ENCODE assay signal across 6 cellular contexts in genomic region chrX:454514-454913, GRCh38.
A peak's percentile ranks its signal among the peaks of the same experiment; 100 is the strongest.
DNase-seq lines count a peak whose midpoint lies in the region; ATAC-seq, FAIRE-seq and TF ChIP-seq lines count a peak whose summit lies in the region.
"Not testable (repeated sequence)": the region's sequence is repeated elsewhere in the genome, so short reads cannot be mapped to it uniquely, and the experiment has no call there.

No MANE protein-coding gene starts in this region.

- 51% methylated on average over 7 of the region's 7 CpGs for WGBS in K562 (ENCODE audit: insufficient coverage, low coverage, missing lambda C conversion rate)
- 89 to 98% (median 96%) methylated on average over 7 of the region's 7 CpGs for WGBS in spleen, 5 donors

- not testable (repeated sequence) for H3K27me3 ChIP-seq in RWPE2 (ENCODE audit: insufficient read depth, poor library complexity, severe bottlenecking); K562 (ENCODE audit: control insufficient read depth in 2 of 2, insufficient read depth in 2 of 2, low read length in 2 of 2); spleen (replicated peaks in 1 of 7)

- not testable (repeated sequence) for TF ChIP-seq RAD21 in K562 (CRISPR knock-in tag; conservative IDR thresholded peaks at IDR 0.05 in 1 of 2, IDR thresholded peaks at IDR 0.05 in 1 of 2)

- BruUV-seq in K562 (replicated peaks; lab: Mats Ljungman, UMichigan), result not testable (repeated sequence)

- TF ChIP-seq EP300 in K562 (IDR thresholded peaks at IDR 0.05; ENCODE audit: low read length), result not testable (repeated sequence)

- H3K4me2 ChIP-seq in K562 (ENCODE audit: insufficient read depth, low read length), result not testable (repeated sequence)

- not testable (repeated sequence) for H3K9ac ChIP-seq in K562 (ENCODE audit: insufficient read depth in 1 of 2, low read depth in 2 of 2, low read length in 2 of 2)

- not testable (repeated sequence) for FAIRE-seq in K562 (lab: Jason Lieb, UNC)

- not testable (repeated sequence) for TF ChIP-seq POLR2A in K562 (conservative IDR thresholded peaks at IDR 0.05); spleen (IDR thresholded peaks at IDR 0.05)

- not testable (repeated sequence) for H2AFZ ChIP-seq in K562 (ENCODE audit: low read depth, low read length)

- not testable (repeated sequence) for ATAC-seq in RWPE2 (ENCODE audit: low read depth); K562

- H3K79me2 ChIP-seq in K562 (ENCODE audit: control insufficient read depth, insufficient read depth, low read length), result not testable (repeated sequence)

- TF ChIP-seq CTCF in HEK293 (tag by site-specific recombination; IDR thresholded peaks at IDR 0.05); RWPE2 (IDR thresholded peaks at IDR 0.05; ENCODE audit: poor library complexity, severe bottlenecking); K562 (IDR thresholded peaks at IDR 0.05 in 2 of 3, conservative IDR thresholded peaks at IDR 0.05 in 1 of 3; ENCODE audit: insufficient read depth in 2 of 3, low read depth in 1 of 3, low read length in 3 of 3); spleen (IDR thresholded peaks at IDR 0.05 in 8 of 11, conservative IDR thresholded peaks at IDR 0.05 in 3 of 11): not testable (repeated sequence)

- in situ Hi-C loops in K562 (cut with MboI), result not testable (repeated sequence)

- intact Hi-C loops in K562 (cut with micrococcal nuclease); cardiac septum (cut with DNase I); posterior vena cava (cut with DNase I); spleen (cut with DNase I; ENCODE audit: low total_unique reads): not testable (repeated sequence)

- not testable (repeated sequence) for H3K36me3 ChIP-seq in HEK293 (ENCODE audit: control insufficient read depth in 2 of 2, insufficient read depth in 1 of 2, low read length in 2 of 2); RWPE2 (ENCODE audit: low read depth); K562 (ENCODE audit: control insufficient read depth, insufficient read depth, low read length); spleen

- peak; percentile 13 for DNase-seq in RWPE2 (ENCODE audit: low spot score)
- DNase-seq in K562 (ENCODE audit: extremely low read depth in 1 of 4, low spot score in 3 of 4), result not testable (repeated sequence)
- DNase-seq in cardiac septum (ENCODE audit: low spot score), result peak; percentile 2
- DNase-seq in posterior vena cava (ENCODE audit: low spot score), result peak; percentile 1
- DNase-seq in spleen, result peak; percentile 3

- not testable (repeated sequence) for H3K9me1 ChIP-seq in K562 (ENCODE audit: control insufficient read depth, insufficient read depth, low read length)

- not testable (repeated sequence) for H3K4me1 ChIP-seq in HEK293 (ENCODE audit: control insufficient read depth, insufficient read depth, low read length); RWPE2 (ENCODE audit: insufficient read depth, poor library complexity, severe bottlenecking); K562 (replicated peaks in 1 of 2; ENCODE audit: control insufficient read depth in 2 of 2, insufficient read depth in 2 of 2, low read length in 2 of 2); spleen

- not testable (repeated sequence) for H3K4me3 ChIP-seq in HEK293 (ENCODE audit: low read depth, low read length); RWPE2 (ENCODE audit: severe bottlenecking); K562; spleen

- H3K27ac ChIP-seq in HEK293 (ENCODE audit: extremely low read depth, low read depth, low read length); RWPE2 (ENCODE audit: poor library complexity, severe bottlenecking); K562 (ENCODE audit: extremely low read depth, low read depth, low read length); spleen: not testable (repeated sequence)

- not testable (repeated sequence) for H3K9me3 ChIP-seq in HEK293 (ENCODE audit: control insufficient read depth, insufficient read depth, low read depth, low read length); K562 (replicated peaks; ENCODE audit: control insufficient read depth, insufficient read depth, low read depth, low read length)
- H3K9me3 ChIP-seq in RWPE2 (ENCODE audit: severe bottlenecking) (peaks cover 18% of the 10 kb centered on the region), spleen (peaks cover 0 to 11% (median 7%) of the 10 kb centered on the region in 8 donors)

- H4K20me1 ChIP-seq in K562 (replicated peaks; ENCODE audit: control insufficient read depth, insufficient read depth, low read length), result not testable (repeated sequence)

- CTCF ChIA-PET in HEK293 (lab: Yijun Ruan, JAX); K562 (lab: Yijun Ruan, JAX; ENCODE audit: low intra/inter-chr PET ratio): not testable (repeated sequence)

- POLR2A ChIA-PET in HEK293 (lab: Yijun Ruan, JAX); K562 (lab: Yijun Ruan, JAX): not testable (repeated sequence)

TF ChIP-seq in HEK293, 187 proteins besides CTCF, POLR2A, EP300 and RAD21:
- TF ChIP-seq ZNF280D (tag by site-specific recombination; IDR thresholded peaks at IDR 0.05) (0 out of 2 replicates have a peak, but pooled peaks have one; percentile 51), ZNF146 (tag by site-specific recombination; IDR thresholded peaks at IDR 0.05) (peak; percentile 96)

TF ChIP-seq in K562, 482 proteins besides CTCF, POLR2A, EP300 and RAD21:
- peak; percentile 63 for TF ChIP-seq ZNF146 (CRISPR knock-in tag; IDR thresholded peaks at IDR 0.05; ENCODE audit: unreplicated experiment)
